ENCODE assay signal across 11 cellular contexts in genomic region chr1:90357980-90358379, GRCh38.
DNase-seq lines count a peak whose midpoint lies in the region; ATAC-seq, FAIRE-seq and TF ChIP-seq lines count a peak whose summit lies in the region.
"Had no signal": no experiment of that assay in that cellular context is flagged by ENCODE, and none has a peak within 500 bp of the region (broad histone marks: within the 10 kb centered on the region; RNA-seq: fewer than 3 reads in every experiment).

No MANE protein-coding gene starts in this region.

- H3K27me3 ChIP-seq in bronchial epithelial cell (ENCODE audit: control insufficient read depth, insufficient read depth, low read length) = no peaks in the 10 kb centered on the region
- H3K27me3 ChIP-seq: heart left ventricle had no signal

- peak; percentile 39 for FAIRE-seq in GM18507 (lab: Jason Lieb, UNC)
- FAIRE-seq in bronchial epithelial cell (lab: Jason Lieb, UNC) = no peak

- TF ChIP-seq CTCF in GM20000 (IDR thresholded peaks at IDR 0.05; ENCODE audit: extremely low read depth, missing control alignments) (no peak), bronchial epithelial cell (IDR thresholded peaks at IDR 0.05; ENCODE audit: insufficient read depth, low read length, severe bottlenecking) (no peak)

- no peak overlapping the region for H3K4me3 ChIP-seq in bronchial epithelial cell (ENCODE audit: low read depth, low read length)
- H3K4me3 ChIP-seq: heart left ventricle had no signal

- DNase-seq in GM18507 (ENCODE audit: extremely low spot score, insufficient read length, low read depth) (peak; percentile 0), GM20000 (ENCODE audit: low spot score) (peak; percentile 21), bronchial epithelial cell (ENCODE audit: low read depth) (peak; percentile 27), NCI-H1930 (lab: John Stamatoyannopoulos, UW) (no peak), pons (ENCODE audit: low spot score) (no peak)
- DNase-seq: activated CD4-positive, alpha-beta T cell treated with anti-CD3 and anti-CD28 coated beads, Interleukin-2, amount 50 U/mL, for 4 hours; C1 segment of cervical spinal cord; heart left ventricle had no signal

- H3K36me3 ChIP-seq in bronchial epithelial cell (ENCODE audit: control insufficient read depth, insufficient read depth, low read length) = no peaks in the 10 kb centered on the region
- H3K36me3 ChIP-seq: heart left ventricle had no signal

- peak; percentile 48 for ATAC-seq in HG02981 (IDR thresholded peaks at IDR 0.05; ENCODE audit: unreplicated experiment)
- no peak for ATAC-seq in SK-N-SH treated with all-trans-retinoic acid at 6 μM for 48 hours
- ATAC-seq in HG03045 (IDR thresholded peaks at IDR 0.05; ENCODE audit: unreplicated experiment) = no peak
- ATAC-seq: heart left ventricle had no signal

TF ChIP-seq in SK-N-SH treated with all-trans-retinoic acid at 6 μM for 48 hours, 23 proteins besides CTCF, POLR2A, EP300 and RAD21:
- TF ChIP-seq RARB (CRISPR knock-in tag; IDR thresholded peaks at IDR 0.05) (no peak), CSDC2 (CRISPR knock-in tag; IDR thresholded peaks at IDR 0.05) (no peak), ZFP3 (CRISPR knock-in tag; IDR thresholded peaks at IDR 0.05) (no peak), PPARA (CRISPR knock-in tag; IDR thresholded peaks at IDR 0.05; ENCODE audit: borderline replicate concordance) (no peak), ZNF565 (CRISPR knock-in tag; conservative IDR thresholded peaks at IDR 0.05; ENCODE audit: low read depth) (no peak), CSRNP3 (CRISPR knock-in tag; IDR thresholded peaks at IDR 0.05) (no peak), OSR1 (CRISPR knock-in tag; IDR thresholded peaks at IDR 0.05) (no peak), ISL1 (CRISPR knock-in tag; IDR thresholded peaks at IDR 0.05) (no peak), ESRRG (CRISPR knock-in tag; IDR thresholded peaks at IDR 0.05) (no peak), PATZ1 (CRISPR knock-in tag; IDR thresholded peaks at IDR 0.05; ENCODE audit: borderline replicate concordance) (no peak), POU6F1 (CRISPR knock-in tag; IDR thresholded peaks at IDR 0.05; ENCODE audit: borderline replicate concordance, low read depth) (no peak), GLIS3 (CRISPR knock-in tag; IDR thresholded peaks at IDR 0.05) (no peak), TCF4 (CRISPR knock-in tag; IDR thresholded peaks at IDR 0.05; ENCODE audit: borderline replicate concordance) (no peak), ARNTL (CRISPR knock-in tag; IDR thresholded peaks at IDR 0.05; ENCODE audit: borderline replicate concordance, low read depth) (no peak), TOX (CRISPR knock-in tag; IDR thresholded peaks at IDR 0.05; ENCODE audit: borderline replicate concordance) (no peak), BACH2 (CRISPR knock-in tag; IDR thresholded peaks at IDR 0.05; ENCODE audit: borderline replicate concordance) (no peak), ZFP30 (CRISPR knock-in tag; IDR thresholded peaks at IDR 0.05) (no peak), CREB5 (CRISPR knock-in tag; IDR thresholded peaks at IDR 0.05; ENCODE audit: low read depth) (no peak)

Comparison
In these comparisons a context has a peak if more than half of its experiments do, and no peak if none do; other contexts are left out.
1. DNase-seq: peak in GM18507 (single experiment), GM20000 (single experiment) and bronchial epithelial cell (single experiment); none in NCI-H1930 (0 of 2) and pons (single experiment).